ENCODE assay signal across 9 cellular contexts in the genomic region with DNA sequence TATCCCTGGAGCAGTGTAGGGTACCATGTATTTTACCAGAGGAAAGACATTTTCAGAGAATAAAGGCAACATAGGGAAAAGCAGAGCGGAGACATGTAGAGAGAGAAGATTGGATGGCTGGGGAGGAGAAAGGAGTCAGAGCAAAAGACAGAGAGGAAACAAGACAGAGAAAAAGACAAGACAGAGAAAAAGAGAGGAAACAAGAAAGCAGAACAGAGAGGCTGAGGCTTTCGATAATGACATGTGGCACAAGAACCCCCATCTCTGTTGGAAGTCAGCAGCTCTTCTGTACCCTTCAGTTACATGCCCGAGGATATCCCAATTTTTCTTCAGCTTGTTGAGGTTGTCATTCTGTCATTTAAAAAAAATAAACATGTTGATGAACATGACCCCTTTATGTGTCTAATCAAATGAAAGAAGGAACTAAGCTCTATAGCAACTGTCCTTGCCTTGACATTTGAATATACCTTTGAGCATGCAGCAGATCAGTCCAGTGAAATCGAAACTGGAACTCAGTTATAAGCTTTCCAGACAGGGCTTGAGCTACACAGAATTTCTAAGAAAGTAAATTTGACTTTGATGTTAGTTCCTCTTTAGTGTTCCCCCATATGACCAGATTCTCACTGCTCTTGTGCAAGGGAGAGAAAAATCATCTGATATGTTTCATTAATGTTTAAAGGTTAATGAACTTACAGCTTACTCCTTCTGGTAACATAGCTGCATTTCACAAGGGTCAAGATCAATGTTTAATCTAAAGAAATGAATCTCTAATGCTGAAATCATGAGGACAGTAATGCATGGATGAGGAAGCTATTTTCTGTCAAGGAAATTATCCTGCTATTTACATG.
DNase-seq lines count a peak whose midpoint lies in the region; ATAC-seq and TF ChIP-seq lines count a peak whose summit lies in the region.
"Had no signal": no experiment of that assay in that cellular context is flagged by ENCODE, and none has a peak within 500 bp of the region (broad histone marks: within the 10 kb centered on the region; RNA-seq: fewer than 3 reads in every experiment).

No MANE protein-coding gene starts in this region.

- H3K9me3 Mint-ChIP-seq in activated T-helper 2 cell treated with anti-CD3 and anti-CD28 coated beads, Interferon-gamma antibody, Interleukin-2, Interleukin-4, amounts not matched to agents 10 μg/mL and 5 μg/mL and 100 μg/mL, durations not matched to agents 14 hours and 24 hours and 36 hours, result peaks cover 8% of the 10 kb centered on the region
- H3K9me3 Mint-ChIP-seq: nephron had no signal

- ATAC-seq in GM21360 (IDR thresholded peaks at IDR 0.05; ENCODE audit: unreplicated experiment) (peak; percentile 83), HG03520 (IDR thresholded peaks at IDR 0.05; ENCODE audit: unreplicated experiment) (peak; percentile 80)

- no peak overlapping the region for H3K4me3 ChIP-seq in GM06990 (replicated peaks; ENCODE audit: low read depth, low read length)

- H3K36me3 Mint-ChIP-seq in activated T-helper 2 cell treated with anti-CD3 and anti-CD28 coated beads, Interferon-gamma antibody, Interleukin-2, Interleukin-4, amounts not matched to agents 10 μg/mL and 5 μg/mL and 100 μg/mL, durations not matched to agents 14 hours and 24 hours and 36 hours (ENCODE audit: low read depth), result peaks cover 18% of the 10 kb centered on the region

- no peak for TF ChIP-seq CTCF in GM06990 (IDR thresholded peaks at IDR 0.05; ENCODE audit: insufficient read depth, low read length, poor library complexity, severe bottlenecking)

- H3K4me1 Mint-ChIP-seq in activated T-helper 2 cell treated with anti-CD3 and anti-CD28 coated beads, Interferon-gamma antibody, Interleukin-2, Interleukin-4, amounts not matched to agents 10 μg/mL and 5 μg/mL and 100 μg/mL, durations not matched to agents 14 hours and 24 hours and 36 hours (ENCODE audit: low read depth), result peaks cover 66% of the 10 kb centered on the region
- H3K4me1 Mint-ChIP-seq: nephron had no signal

- H3K4me3 Mint-ChIP-seq in activated T-helper 2 cell treated with anti-CD3 and anti-CD28 coated beads, Interferon-gamma antibody, Interleukin-2, Interleukin-4, amounts not matched to agents 10 μg/mL and 5 μg/mL and 100 μg/mL, durations not matched to agents 14 hours and 24 hours and 36 hours (ENCODE audit: low read depth), result peak overlapping the region; percentile 59
- H3K4me3 Mint-ChIP-seq: nephron had no signal

- H3K36me3 ChIP-seq in GM06990 (ENCODE audit: control insufficient read depth, insufficient read depth, low read length), result no peaks in the 10 kb centered on the region

- no peaks in the 10 kb centered on the region for H3K27me3 Mint-ChIP-seq in activated T-helper 2 cell treated with anti-CD3 and anti-CD28 coated beads, Interferon-gamma antibody, Interleukin-2, Interleukin-4, amounts not matched to agents 10 μg/mL and 5 μg/mL and 100 μg/mL, durations not matched to agents 14 hours and 24 hours and 36 hours (ENCODE audit: low read depth)

- peak overlapping the region; percentile 93 for H3K27ac Mint-ChIP-seq in activated T-helper 2 cell treated with anti-CD3 and anti-CD28 coated beads, Interferon-gamma antibody, Interleukin-2, Interleukin-4, amounts not matched to agents 10 μg/mL and 5 μg/mL and 100 μg/mL, durations not matched to agents 14 hours and 24 hours and 36 hours
- H3K27ac Mint-ChIP-seq: nephron had no signal

- intact Hi-C loops in activated T-helper 2 cell treated with anti-CD3 and anti-CD28 coated beads, Interferon-gamma antibody, Interleukin-2, Interleukin-4, amounts not matched to agents 10 μg/mL and 5 μg/mL and 100 μg/mL, durations not matched to agents 14 hours and 24 hours and 36 hours (cut with micrococcal nuclease), result loop anchor here (1.0 to 10.0 kb wide), 3 partner anchors 75 to 1648 kb away; partner anchors contain the start of gene POLR1F

- no peaks in the 10 kb centered on the region for H3K27me3 ChIP-seq in GM06990 (replicated peaks; ENCODE audit: control insufficient read depth, insufficient read depth, low read length)

- peak; percentile 83 for DNase-seq in GM06990 (ENCODE audit: extremely low read depth, insufficient read length)
- DNase-seq in activated T-helper 2 cell treated with anti-CD3 and anti-CD28 coated beads, Interferon-gamma antibody, Interleukin-2, Interleukin-4, amounts not matched to agents 10 μg/mL and 5 μg/mL and 100 μg/mL, durations not matched to agents 14 hours and 24 hours and 36 hours (ENCODE audit: low spot score), result peak; percentile 31
- no peak for DNase-seq in mucosa of gallbladder (ENCODE audit: low spot score)
- DNase-seq in DMS 273 (lab: John Stamatoyannopoulos, UW; ENCODE audit: unreplicated experiment), result no peak
- no peak for DNase-seq in H4 (ENCODE audit: low spot score)
- DNase-seq in activated gamma-delta T cell (lab: John Stamatoyannopoulos, UW), result no peak

Comparison
In these comparisons a context has a peak if more than half of its experiments do, and no peak if none do; other contexts are left out.
1. DNase-seq: peak in GM06990 (single experiment) and activated T-helper 2 cell treated with anti-CD3 and anti-CD28 coated beads, Interferon-gamma antibody, Interleukin-2, Interleukin-4, amounts not matched to agents 10 μg/mL and 5 μg/mL and 100 μg/mL, durations not matched to agents 14 hours and 24 hours and 36 hours (single experiment); none in mucosa of gallbladder (single experiment), DMS 273 (single experiment), H4 (single experiment) and activated gamma-delta T cell (single experiment).